15 cellular contexts compared by ENCODE assay signal in the genomic region with DNA sequence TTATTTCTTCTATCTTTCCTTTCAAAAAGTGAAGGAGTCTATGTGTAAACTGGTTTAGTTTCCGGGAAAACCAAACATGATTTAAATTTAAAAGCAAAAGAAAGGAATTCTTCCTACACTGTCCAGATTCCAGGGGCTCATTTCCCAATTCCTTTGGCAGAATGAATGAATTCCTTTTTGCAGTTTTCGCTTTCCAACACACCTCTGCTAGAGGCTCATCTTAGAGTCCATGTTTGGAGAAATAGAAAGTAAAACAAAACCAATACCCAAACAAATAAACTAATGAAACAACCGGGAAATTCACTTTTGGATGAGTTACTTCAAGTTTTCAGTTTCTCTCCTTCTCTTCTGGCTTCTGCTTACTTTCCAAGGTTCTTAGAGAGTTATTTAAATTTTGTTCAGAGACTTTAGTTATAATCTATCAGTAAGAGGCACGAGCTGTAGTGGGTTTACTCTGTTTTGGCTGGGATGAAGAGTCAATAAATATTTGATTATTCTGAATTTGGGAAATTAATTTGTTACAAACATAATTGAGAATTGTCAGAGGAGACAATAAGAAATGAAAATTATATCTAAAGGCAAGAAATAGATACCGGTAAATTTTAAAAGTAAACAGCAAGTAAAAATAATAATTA.
DNase-seq lines count a peak whose midpoint lies in the region; ATAC-seq lines count a peak whose summit lies in the region.
"Had no signal": no experiment of that assay in that cellular context is flagged by ENCODE, and none has a peak within 500 bp of the region (broad histone marks: within the 10 kb centered on the region; RNA-seq: fewer than 3 reads in every experiment).

No MANE protein-coding gene starts in this region.

- no peaks in the 10 kb centered on the region for H3K4me1 Mint-ChIP-seq in stimulated activated memory B cell treated with anti-CD40 and anti-IgM and Interleukin-4, amounts not matched to agents 10 μg/mL and 1 μg/mL and 100 μg/mL, for 72 hours
- H3K4me1 Mint-ChIP-seq: activated naive CD4-positive, alpha-beta T cell treated with anti-CD3 and anti-CD28 coated beads, Interleukin-2, amount 50 U/mL, for 24 hours had no signal

- no peak overlapping the region for H3K4me3 Mint-ChIP-seq in stimulated activated memory B cell treated with anti-CD40 and anti-IgM and Interleukin-4, amounts not matched to agents 10 μg/mL and 1 μg/mL and 100 μg/mL, for 72 hours
- H3K4me3 Mint-ChIP-seq: activated naive CD4-positive, alpha-beta T cell treated with anti-CD3 and anti-CD28 coated beads, Interleukin-2, amount 50 U/mL, for 24 hours had no signal

- peak; percentile 57 for DNase-seq in ACHN
- DNase-seq in SK-MEL-5 (ENCODE audit: low read depth, low spot score): peak; percentile 85
- DNase-seq in fibroblast of peridontal ligament (ENCODE audit: extremely low read depth): peak; percentile 29
- no peak for DNase-seq in stimulated activated naive CD4-positive, alpha-beta T cell (lab: John Stamatoyannopoulos, UW)
- DNase-seq: activated CD8-positive, alpha-beta memory T cell treated with anti-CD3 and anti-CD28 coated beads, Interleukin-2, amount 50 U/mL, for 4 hours; mesendoderm; Peyer's patch; stimulated activated CD4-positive, alpha-beta T cell treated with anti-CD3 and anti-CD28 coated beads, Interleukin-1b, Interleukin-23, amount 100 ng/mL, for 48 hours had no signal

- peaks cover 8% of the 10 kb centered on the region for H3K9me3 Mint-ChIP-seq in stimulated activated memory B cell treated with anti-CD40 and anti-IgM and Interleukin-4, amounts not matched to agents 10 μg/mL and 1 μg/mL and 100 μg/mL, for 72 hours

- H3K27ac Mint-ChIP-seq in stimulated activated memory B cell treated with anti-CD40 and anti-IgM and Interleukin-4, amounts not matched to agents 10 μg/mL and 1 μg/mL and 100 μg/mL, for 72 hours: no peak overlapping the region
- H3K27ac Mint-ChIP-seq: activated naive CD4-positive, alpha-beta T cell treated with anti-CD3 and anti-CD28 coated beads, Interleukin-2, amount 50 U/mL, for 24 hours; progenitor cell of endocrine pancreas had no signal

- no peaks in the 10 kb centered on the region for H3K36me3 Mint-ChIP-seq in stimulated activated memory B cell treated with anti-CD40 and anti-IgM and Interleukin-4, amounts not matched to agents 10 μg/mL and 1 μg/mL and 100 μg/mL, for 72 hours
- H3K36me3 Mint-ChIP-seq: activated naive CD4-positive, alpha-beta T cell treated with anti-CD3 and anti-CD28 coated beads, Interleukin-2, amount 50 U/mL, for 24 hours had no signal

- no peaks in the 10 kb centered on the region for H3K27me3 Mint-ChIP-seq in stimulated activated memory B cell treated with anti-CD40 and anti-IgM and Interleukin-4, amounts not matched to agents 10 μg/mL and 1 μg/mL and 100 μg/mL, for 72 hours
- H3K27me3 Mint-ChIP-seq: activated naive CD4-positive, alpha-beta T cell treated with anti-CD3 and anti-CD28 coated beads, Interleukin-2, amount 50 U/mL, for 24 hours; progenitor cell of endocrine pancreas had no signal

- ATAC-seq in HG03432 (IDR thresholded peaks at IDR 0.05; ENCODE audit: unreplicated experiment): peak; percentile 74
- ATAC-seq in stimulated activated memory B cell treated with anti-CD40 and anti-IgM and Interleukin-4, amounts not matched to agents 10 μg/mL and 1 μg/mL and 100 μg/mL, for 72 hours: no peak
- ATAC-seq in GM21528 (IDR thresholded peaks at IDR 0.05; ENCODE audit: low FRiP score, unreplicated experiment): no peak
- ATAC-seq in GM18502 (IDR thresholded peaks at IDR 0.05; ENCODE audit: poor library complexity, unreplicated experiment): no peak
- ATAC-seq: esophagus mucosa had no signal

- in situ Hi-C loops in ACHN (cut with HindIII; ENCODE audit: low pct_ligation_motif_present, low pct_unique_long_range_greater_than_20kb, low sequenced_read_pairs) (no loop called here), SK-MEL-5 (cut with HindIII; ENCODE audit: low pct_unique_long_range_greater_than_20kb, low sequenced_read_pairs) (no loop called here)

Comparison
In these comparisons a context has a peak if more than half of its experiments do, and no peak if none do; other contexts are left out.
1. DNase-seq: peak in ACHN (single experiment), SK-MEL-5 (single experiment) and fibroblast of peridontal ligament (single experiment); none in stimulated activated naive CD4-positive, alpha-beta T cell (0 of 6).